In the genomic region with DNA sequence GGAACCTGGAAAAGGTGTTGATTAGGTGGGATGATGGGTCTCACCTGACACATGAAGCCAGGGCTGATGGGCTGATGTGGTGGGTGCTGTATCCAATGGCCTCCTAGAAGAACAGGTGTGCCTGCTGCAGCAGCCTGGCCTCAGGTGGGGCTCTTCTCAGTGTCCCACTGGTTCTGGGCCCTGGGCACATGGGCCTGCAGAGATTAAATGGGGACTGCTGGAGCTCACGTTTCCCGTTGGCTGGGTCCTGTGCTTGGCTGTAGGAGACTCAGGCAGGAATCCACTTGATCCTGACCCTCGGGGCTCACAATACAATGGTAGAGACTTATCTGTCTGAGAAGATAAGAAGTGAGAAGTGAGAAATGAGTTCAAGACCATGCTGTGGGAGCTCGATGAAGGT, we compare ENCODE assay signal across 1 cellular context.
TF ChIP-seq lines count a peak whose summit lies in the region.

No MANE protein-coding gene starts in this region.

TF ChIP-seq in HepG2, 621 proteins besides CTCF, POLR2A, EP300 and RAD21 (continued from another document):
- TF ChIP-seq, protein P1, sequence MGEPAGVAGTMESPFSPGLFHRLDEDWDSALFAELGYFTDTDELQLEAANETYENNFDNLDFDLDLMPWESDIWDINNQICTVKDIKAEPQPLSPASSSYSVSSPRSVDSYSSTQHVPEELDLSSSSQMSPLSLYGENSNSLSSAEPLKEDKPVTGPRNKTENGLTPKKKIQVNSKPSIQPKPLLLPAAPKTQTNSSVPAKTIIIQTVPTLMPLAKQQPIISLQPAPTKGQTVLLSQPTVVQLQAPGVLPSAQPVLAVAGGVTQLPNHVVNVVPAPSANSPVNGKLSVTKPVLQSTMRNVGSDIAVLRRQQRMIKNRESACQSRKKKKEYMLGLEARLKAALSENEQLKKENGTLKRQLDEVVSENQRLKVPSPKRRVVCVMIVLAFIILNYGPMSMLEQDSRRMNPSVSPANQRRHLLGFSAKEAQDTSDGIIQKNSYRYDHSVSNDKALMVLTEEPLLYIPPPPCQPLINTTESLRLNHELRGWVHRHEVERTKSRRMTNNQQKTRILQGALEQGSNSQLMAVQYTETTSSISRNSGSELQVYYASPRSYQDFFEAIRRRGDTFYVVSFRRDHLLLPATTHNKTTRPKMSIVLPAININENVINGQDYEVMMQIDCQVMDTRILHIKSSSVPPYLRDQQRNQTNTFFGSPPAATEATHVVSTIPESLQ (CRISPR knock-in tag; conservative IDR thresholded peaks at IDR 0.05): no peak
- TF ChIP-seq, protein P2, sequence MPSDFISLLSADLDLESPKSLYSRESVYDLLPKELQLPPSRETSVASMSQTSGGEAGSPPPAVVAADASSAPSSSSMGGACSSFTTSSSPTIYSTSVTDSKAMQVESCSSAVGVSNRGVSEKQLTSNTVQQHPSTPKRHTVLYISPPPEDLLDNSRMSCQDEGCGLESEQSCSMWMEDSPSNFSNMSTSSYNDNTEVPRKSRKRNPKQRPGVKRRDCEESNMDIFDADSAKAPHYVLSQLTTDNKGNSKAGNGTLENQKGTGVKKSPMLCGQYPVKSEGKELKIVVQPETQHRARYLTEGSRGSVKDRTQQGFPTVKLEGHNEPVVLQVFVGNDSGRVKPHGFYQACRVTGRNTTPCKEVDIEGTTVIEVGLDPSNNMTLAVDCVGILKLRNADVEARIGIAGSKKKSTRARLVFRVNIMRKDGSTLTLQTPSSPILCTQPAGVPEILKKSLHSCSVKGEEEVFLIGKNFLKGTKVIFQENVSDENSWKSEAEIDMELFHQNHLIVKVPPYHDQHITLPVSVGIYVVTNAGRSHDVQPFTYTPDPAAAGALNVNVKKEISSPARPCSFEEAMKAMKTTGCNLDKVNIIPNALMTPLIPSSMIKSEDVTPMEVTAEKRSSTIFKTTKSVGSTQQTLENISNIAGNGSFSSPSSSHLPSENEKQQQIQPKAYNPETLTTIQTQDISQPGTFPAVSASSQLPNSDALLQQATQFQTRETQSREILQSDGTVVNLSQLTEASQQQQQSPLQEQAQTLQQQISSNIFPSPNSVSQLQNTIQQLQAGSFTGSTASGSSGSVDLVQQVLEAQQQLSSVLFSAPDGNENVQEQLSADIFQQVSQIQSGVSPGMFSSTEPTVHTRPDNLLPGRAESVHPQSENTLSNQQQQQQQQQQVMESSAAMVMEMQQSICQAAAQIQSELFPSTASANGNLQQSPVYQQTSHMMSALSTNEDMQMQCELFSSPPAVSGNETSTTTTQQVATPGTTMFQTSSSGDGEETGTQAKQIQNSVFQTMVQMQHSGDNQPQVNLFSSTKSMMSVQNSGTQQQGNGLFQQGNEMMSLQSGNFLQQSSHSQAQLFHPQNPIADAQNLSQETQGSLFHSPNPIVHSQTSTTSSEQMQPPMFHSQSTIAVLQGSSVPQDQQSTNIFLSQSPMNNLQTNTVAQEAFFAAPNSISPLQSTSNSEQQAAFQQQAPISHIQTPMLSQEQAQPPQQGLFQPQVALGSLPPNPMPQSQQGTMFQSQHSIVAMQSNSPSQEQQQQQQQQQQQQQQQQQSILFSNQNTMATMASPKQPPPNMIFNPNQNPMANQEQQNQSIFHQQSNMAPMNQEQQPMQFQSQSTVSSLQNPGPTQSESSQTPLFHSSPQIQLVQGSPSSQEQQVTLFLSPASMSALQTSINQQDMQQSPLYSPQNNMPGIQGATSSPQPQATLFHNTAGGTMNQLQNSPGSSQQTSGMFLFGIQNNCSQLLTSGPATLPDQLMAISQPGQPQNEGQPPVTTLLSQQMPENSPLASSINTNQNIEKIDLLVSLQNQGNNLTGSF (CRISPR knock-in tag; IDR thresholded peaks at IDR 0.05): no peak
- no peak for TF ChIP-seq IKZF4 (CRISPR knock-in tag; IDR thresholded peaks at IDR 0.05; ENCODE audit: borderline replicate concordance, low read depth, not compliant biosample characterization)
- TF ChIP-seq, protein P3, sequence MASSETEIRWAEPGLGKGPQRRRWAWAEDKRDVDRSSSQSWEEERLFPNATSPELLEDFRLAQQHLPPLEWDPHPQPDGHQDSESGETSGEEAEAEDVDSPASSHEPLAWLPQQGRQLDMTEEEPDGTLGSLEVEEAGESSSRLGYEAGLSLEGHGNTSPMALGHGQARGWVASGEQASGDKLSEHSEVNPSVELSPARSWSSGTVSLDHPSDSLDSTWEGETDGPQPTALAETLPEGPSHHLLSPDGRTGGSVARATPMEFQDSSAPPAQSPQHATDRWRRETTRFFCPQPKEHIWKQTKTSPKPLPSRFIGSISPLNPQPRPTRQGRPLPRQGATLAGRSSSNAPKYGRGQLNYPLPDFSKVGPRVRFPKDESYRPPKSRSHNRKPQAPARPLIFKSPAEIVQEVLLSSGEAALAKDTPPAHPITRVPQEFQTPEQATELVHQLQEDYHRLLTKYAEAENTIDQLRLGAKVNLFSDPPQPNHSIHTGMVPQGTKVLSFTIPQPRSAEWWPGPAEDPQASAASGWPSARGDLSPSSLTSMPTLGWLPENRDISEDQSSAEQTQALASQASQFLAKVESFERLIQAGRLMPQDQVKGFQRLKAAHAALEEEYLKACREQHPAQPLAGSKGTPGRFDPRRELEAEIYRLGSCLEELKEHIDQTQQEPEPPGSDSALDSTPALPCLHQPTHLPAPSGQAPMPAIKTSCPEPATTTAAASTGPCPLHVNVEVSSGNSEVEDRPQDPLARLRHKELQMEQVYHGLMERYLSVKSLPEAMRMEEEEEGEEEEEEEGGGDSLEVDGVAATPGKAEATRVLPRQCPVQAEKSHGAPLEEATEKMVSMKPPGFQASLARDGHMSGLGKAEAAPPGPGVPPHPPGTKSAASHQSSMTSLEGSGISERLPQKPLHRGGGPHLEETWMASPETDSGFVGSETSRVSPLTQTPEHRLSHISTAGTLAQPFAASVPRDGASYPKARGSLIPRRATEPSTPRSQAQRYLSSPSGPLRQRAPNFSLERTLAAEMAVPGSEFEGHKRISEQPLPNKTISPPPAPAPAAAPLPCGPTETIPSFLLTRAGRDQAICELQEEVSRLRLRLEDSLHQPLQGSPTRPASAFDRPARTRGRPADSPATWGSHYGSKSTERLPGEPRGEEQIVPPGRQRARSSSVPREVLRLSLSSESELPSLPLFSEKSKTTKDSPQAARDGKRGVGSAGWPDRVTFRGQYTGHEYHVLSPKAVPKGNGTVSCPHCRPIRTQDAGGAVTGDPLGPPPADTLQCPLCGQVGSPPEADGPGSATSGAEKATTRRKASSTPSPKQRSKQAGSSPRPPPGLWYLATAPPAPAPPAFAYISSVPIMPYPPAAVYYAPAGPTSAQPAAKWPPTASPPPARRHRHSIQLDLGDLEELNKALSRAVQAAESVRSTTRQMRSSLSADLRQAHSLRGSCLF (CRISPR knock-in tag; IDR thresholded peaks at IDR 0.05; ENCODE audit: borderline replicate concordance): no peak
- TF ChIP-seq POGZ (CRISPR knock-in tag; IDR thresholded peaks at IDR 0.05): no peak
- TF ChIP-seq, protein P4, sequence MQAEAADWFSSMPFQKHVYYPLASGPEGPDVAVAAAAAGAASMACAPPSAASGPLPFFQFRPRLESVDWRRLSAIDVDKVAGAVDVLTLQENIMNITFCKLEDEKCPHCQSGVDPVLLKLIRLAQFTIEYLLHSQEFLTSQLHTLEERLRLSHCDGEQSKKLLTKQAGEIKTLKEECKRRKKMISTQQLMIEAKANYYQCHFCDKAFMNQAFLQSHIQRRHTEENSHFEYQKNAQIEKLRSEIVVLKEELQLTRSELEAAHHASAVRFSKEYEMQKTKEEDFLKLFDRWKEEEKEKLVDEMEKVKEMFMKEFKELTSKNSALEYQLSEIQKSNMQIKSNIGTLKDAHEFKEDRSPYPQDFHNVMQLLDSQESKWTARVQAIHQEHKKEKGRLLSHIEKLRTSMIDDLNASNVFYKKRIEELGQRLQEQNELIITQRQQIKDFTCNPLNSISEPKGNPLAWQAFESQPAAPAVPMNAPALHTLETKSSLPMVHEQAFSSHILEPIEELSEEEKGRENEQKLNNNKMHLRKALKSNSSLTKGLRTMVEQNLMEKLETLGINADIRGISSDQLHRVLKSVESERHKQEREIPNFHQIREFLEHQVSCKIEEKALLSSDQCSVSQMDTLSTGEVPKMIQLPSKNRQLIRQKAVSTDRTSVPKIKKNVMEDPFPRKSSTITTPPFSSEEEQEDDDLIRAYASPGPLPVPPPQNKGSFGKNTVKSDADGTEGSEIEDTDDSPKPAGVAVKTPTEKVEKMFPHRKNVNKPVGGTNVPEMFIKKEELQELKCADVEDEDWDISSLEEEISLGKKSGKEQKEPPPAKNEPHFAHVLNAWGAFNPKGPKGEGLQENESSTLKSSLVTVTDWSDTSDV (CRISPR knock-in tag; IDR thresholded peaks at IDR 0.05): no peak
- TF ChIP-seq, protein P5, sequence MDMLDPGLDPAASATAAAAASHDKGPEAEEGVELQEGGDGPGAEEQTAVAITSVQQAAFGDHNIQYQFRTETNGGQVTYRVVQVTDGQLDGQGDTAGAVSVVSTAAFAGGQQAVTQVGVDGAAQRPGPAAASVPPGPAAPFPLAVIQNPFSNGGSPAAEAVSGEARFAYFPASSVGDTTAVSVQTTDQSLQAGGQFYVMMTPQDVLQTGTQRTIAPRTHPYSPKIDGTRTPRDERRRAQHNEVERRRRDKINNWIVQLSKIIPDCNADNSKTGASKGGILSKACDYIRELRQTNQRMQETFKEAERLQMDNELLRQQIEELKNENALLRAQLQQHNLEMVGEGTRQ (IDR thresholded peaks at IDR 0.05; ENCODE audit: low read depth, low read length): no peak
- TF ChIP-seq, protein P5 (CRISPR knock-in tag; IDR thresholded peaks at IDR 0.05; ENCODE audit: borderline replicate concordance): no peak
- TF ChIP-seq, protein P6, sequence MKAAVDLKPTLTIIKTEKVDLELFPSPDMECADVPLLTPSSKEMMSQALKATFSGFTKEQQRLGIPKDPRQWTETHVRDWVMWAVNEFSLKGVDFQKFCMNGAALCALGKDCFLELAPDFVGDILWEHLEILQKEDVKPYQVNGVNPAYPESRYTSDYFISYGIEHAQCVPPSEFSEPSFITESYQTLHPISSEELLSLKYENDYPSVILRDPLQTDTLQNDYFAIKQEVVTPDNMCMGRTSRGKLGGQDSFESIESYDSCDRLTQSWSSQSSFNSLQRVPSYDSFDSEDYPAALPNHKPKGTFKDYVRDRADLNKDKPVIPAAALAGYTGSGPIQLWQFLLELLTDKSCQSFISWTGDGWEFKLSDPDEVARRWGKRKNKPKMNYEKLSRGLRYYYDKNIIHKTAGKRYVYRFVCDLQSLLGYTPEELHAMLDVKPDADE (CRISPR knock-in tag; IDR thresholded peaks at IDR 0.05): no peak
- TF ChIP-seq ZNF549 (CRISPR knock-in tag; IDR thresholded peaks at IDR 0.05): no peak
- no peak for TF ChIP-seq ZNF441 (CRISPR knock-in tag; IDR thresholded peaks at IDR 0.05; ENCODE audit: borderline replicate concordance)
- TF ChIP-seq, protein P7, sequence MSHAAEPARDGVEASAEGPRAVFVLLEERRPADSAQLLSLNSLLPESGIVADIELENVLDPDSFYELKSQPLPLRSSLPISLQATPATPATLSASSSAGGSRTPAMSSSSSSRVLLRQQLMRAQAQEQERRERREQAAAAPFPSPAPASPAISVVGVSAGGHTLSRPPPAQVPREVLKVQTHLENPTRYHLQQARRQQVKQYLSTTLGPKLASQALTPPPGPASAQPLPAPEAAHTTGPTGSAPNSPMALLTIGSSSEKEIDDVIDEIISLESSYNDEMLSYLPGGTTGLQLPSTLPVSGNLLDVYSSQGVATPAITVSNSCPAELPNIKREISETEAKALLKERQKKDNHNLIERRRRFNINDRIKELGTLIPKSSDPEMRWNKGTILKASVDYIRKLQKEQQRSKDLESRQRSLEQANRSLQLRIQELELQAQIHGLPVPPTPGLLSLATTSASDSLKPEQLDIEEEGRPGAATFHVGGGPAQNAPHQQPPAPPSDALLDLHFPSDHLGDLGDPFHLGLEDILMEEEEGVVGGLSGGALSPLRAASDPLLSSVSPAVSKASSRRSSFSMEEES (CRISPR knock-in tag; IDR thresholded peaks at IDR 0.05): no peak
TF ChIP-seq in HepG2: peak in this region for 0.
